13 cellular contexts compared by ENCODE assay signal in genomic region chr4:148007789-148008188, GRCh38.
DNase-seq lines count a peak whose midpoint lies in the region; ATAC-seq and TF ChIP-seq lines count a peak whose summit lies in the region.
"Had no signal": no experiment of that assay in that cellular context is flagged by ENCODE, and none has a peak within 500 bp of the region (broad histone marks: within the 10 kb centered on the region; RNA-seq: fewer than 3 reads in every experiment).

No MANE protein-coding gene starts in this region.

- no peak for ATAC-seq in effector memory CD8-positive, alpha-beta T cell (replicated peaks)
- ATAC-seq in naive thymus-derived CD4-positive, alpha-beta T cell: peak; percentile 66
- no peak for ATAC-seq in GM21528 (IDR thresholded peaks at IDR 0.05; ENCODE audit: low FRiP score, unreplicated experiment)

- H3K9me3 ChIP-seq in naive thymus-derived CD4-positive, alpha-beta T cell (ENCODE audit: control insufficient read depth in 2 of 3, low read length in 3 of 3): peaks cover 0 to 4% (median 0%) of the 10 kb centered on the region in 3 experiments
- H3K9me3 ChIP-seq: colonic mucosa had no signal

- no peaks in the 10 kb centered on the region for H3K36me3 ChIP-seq in naive thymus-derived CD4-positive, alpha-beta T cell (ENCODE audit: control insufficient read depth in 2 of 3, insufficient read depth in 3 of 3, low read length in 3 of 3)
- H3K36me3 ChIP-seq: colonic mucosa had no signal

- peak overlapping the region; percentile 22 to 35 for H3K27ac Mint-ChIP-seq in effector memory CD8-positive, alpha-beta T cell
- peak overlapping the region in 1 of 9 donors; percentile 16 for H3K27ac Mint-ChIP-seq in naive thymus-derived CD4-positive, alpha-beta T cell
- H3K27ac Mint-ChIP-seq in activated CD4-positive, alpha-beta memory T cell treated with anti-CD3 and anti-CD28 coated beads for 36 hours: no peak overlapping the region

- no peaks in the 10 kb centered on the region for H3K27me3 Mint-ChIP-seq in effector memory CD8-positive, alpha-beta T cell
- H3K27me3 Mint-ChIP-seq in naive thymus-derived CD4-positive, alpha-beta T cell: peaks cover 0 to 3% (median 0%) of the 10 kb centered on the region in 5 donors
- H3K27me3 Mint-ChIP-seq in activated CD4-positive, alpha-beta memory T cell treated with anti-CD3 and anti-CD28 coated beads for 36 hours: no peaks in the 10 kb centered on the region
- H3K27me3 Mint-ChIP-seq: CD4-positive, CD25-positive, alpha-beta regulatory T cell had no signal

- CTCF ChIA-PET in naive thymus-derived CD4-positive, alpha-beta T cell (lab: Charles Lee): interaction anchor here (0.9 kb wide), 1 partner anchor 11 kb away, joined by 3 read pairs; no protein-coding TSS in a partner anchor
- CTCF ChIA-PET in activated CD4-positive, alpha-beta memory T cell treated with anti-CD3 and anti-CD28 coated beads for 36 hours (lab: Charles Lee): interaction anchor here (2.0 kb wide), 1 partner anchor 24 kb away, joined by 5 read pairs; no protein-coding TSS in a partner anchor

- peaks cover 21 to 31% of the 10 kb centered on the region in 2 donors for H3K4me1 Mint-ChIP-seq in effector memory CD8-positive, alpha-beta T cell (ENCODE audit: low read depth in 2 of 2)
- H3K4me1 Mint-ChIP-seq in naive thymus-derived CD4-positive, alpha-beta T cell: peaks cover 0 to 27% (median 17%) of the 10 kb centered on the region in 7 donors
- H3K4me1 Mint-ChIP-seq in activated CD4-positive, alpha-beta memory T cell treated with anti-CD3 and anti-CD28 coated beads for 36 hours (ENCODE audit: low read depth): peaks cover 7% of the 10 kb centered on the region

- H3K9me3 Mint-ChIP-seq in effector memory CD8-positive, alpha-beta T cell: no peaks in the 10 kb centered on the region
- H3K9me3 Mint-ChIP-seq in naive thymus-derived CD4-positive, alpha-beta T cell: peaks cover 0 to 14% (median 6%) of the 10 kb centered on the region in 11 donors
- peaks cover 5% of the 10 kb centered on the region for H3K9me3 Mint-ChIP-seq in activated CD4-positive, alpha-beta memory T cell treated with anti-CD3 and anti-CD28 coated beads for 36 hours

- no peak overlapping the region for H3K4me3 Mint-ChIP-seq in effector memory CD8-positive, alpha-beta T cell
- H3K4me3 Mint-ChIP-seq in naive thymus-derived CD4-positive, alpha-beta T cell: no peak overlapping the region
- H3K4me3 Mint-ChIP-seq in activated CD4-positive, alpha-beta memory T cell treated with anti-CD3 and anti-CD28 coated beads for 36 hours: no peak overlapping the region
- H3K4me3 Mint-ChIP-seq: CD4-positive, CD25-positive, alpha-beta regulatory T cell had no signal

- no peaks in the 10 kb centered on the region for H3K36me3 Mint-ChIP-seq in effector memory CD8-positive, alpha-beta T cell (ENCODE audit: insufficient read depth)
- H3K36me3 Mint-ChIP-seq in naive thymus-derived CD4-positive, alpha-beta T cell: peaks cover 4 to 13% (median 8%) of the 10 kb centered on the region in 5 donors
- peaks cover 3% of the 10 kb centered on the region for H3K36me3 Mint-ChIP-seq in activated CD4-positive, alpha-beta memory T cell treated with anti-CD3 and anti-CD28 coated beads for 36 hours

- DNase-seq in ELR (ENCODE audit: low read depth): peak; percentile 27
- DNase-seq in HL-60 (ENCODE audit: low read depth in 1 of 2, low spot score in 1 of 2): peak; percentile 17 to 69
- no peak for DNase-seq in effector memory CD8-positive, alpha-beta T cell
- DNase-seq in naive thymus-derived CD4-positive, alpha-beta T cell: no peak
- DNase-seq in putamen (ENCODE audit: low spot score): no peak
- no peak for DNase-seq in caudate nucleus (lab: John Stamatoyannopoulos, UW)
- no peak for DNase-seq in activated CD4-positive, alpha-beta memory T cell treated with anti-CD3 and anti-CD28 coated beads for 36 hours
- DNase-seq: CD4-positive, CD25-positive, alpha-beta regulatory T cell; colonic mucosa; NCI-H345; nucleus accumbens; T-helper 2 cell had no signal

- TF ChIP-seq CTCF in HL-60 (IDR thresholded peaks at IDR 0.05; ENCODE audit: insufficient read depth, low read length): no peak

- H3K27me3 ChIP-seq in HL-60 (ENCODE audit: insufficient read depth, poor library complexity, severe bottlenecking): no peaks in the 10 kb centered on the region
- H3K27me3 ChIP-seq in naive thymus-derived CD4-positive, alpha-beta T cell (ENCODE audit: control insufficient read depth in 2 of 2, insufficient read depth in 2 of 2, low read length in 2 of 2): no peaks in the 10 kb centered on the region
- H3K27me3 ChIP-seq: colonic mucosa had no signal

- H3K4me3 ChIP-seq in HL-60 (replicated peaks; ENCODE audit: insufficient read depth, low read length): no peak overlapping the region
- no peak overlapping the region for H3K4me3 ChIP-seq in naive thymus-derived CD4-positive, alpha-beta T cell (ENCODE audit: low read length)
- H3K4me3 ChIP-seq: colonic mucosa had no signal

- POLR2A ChIA-PET in naive thymus-derived CD4-positive, alpha-beta T cell (lab: Charles Lee): interaction anchor here (0.6 kb wide), 1 partner anchor 12 kb away, joined by 4 read pairs; no protein-coding TSS in a partner anchor
- POLR2A ChIA-PET in activated CD4-positive, alpha-beta memory T cell treated with anti-CD3 and anti-CD28 coated beads for 36 hours (lab: Charles Lee): no interaction called here

- peak overlapping the region; percentile 46 for H3K27ac ChIP-seq in HL-60 (replicated peaks)
- no peak overlapping the region for H3K27ac ChIP-seq in naive thymus-derived CD4-positive, alpha-beta T cell (ENCODE audit: low read depth, low read length)
- H3K27ac ChIP-seq in caudate nucleus (ENCODE audit: low read depth, low read length): no peak overlapping the region
- H3K27ac ChIP-seq: colonic mucosa had no signal

- intact Hi-C loops in naive thymus-derived CD4-positive, alpha-beta T cell (cut with micrococcal nuclease): no loop called here
- intact Hi-C loops in activated CD4-positive, alpha-beta memory T cell treated with anti-CD3 and anti-CD28 coated beads for 36 hours (cut with micrococcal nuclease): no loop called here

- peaks cover 0 to 11% of the 10 kb centered on the region in 2 donors for H3K4me1 ChIP-seq in naive thymus-derived CD4-positive, alpha-beta T cell (ENCODE audit: control insufficient read depth in 2 of 2, insufficient read depth in 2 of 2, low read length in 2 of 2)
- H3K4me1 ChIP-seq: colonic mucosa had no signal

Comparison
In these comparisons a context has a peak if more than half of its experiments do, and no peak if none do; other contexts are left out.
1. DNase-seq: peak in ELR (single experiment) and HL-60 (2 of 2); none in effector memory CD8-positive, alpha-beta T cell (0 of 3), naive thymus-derived CD4-positive, alpha-beta T cell (0 of 9), putamen (single experiment), caudate nucleus (0 of 61) and activated CD4-positive, alpha-beta memory T cell treated with anti-CD3 and anti-CD28 coated beads for 36 hours (single experiment).